In genomic region chr3:54955496-54955895, GRCh38 we compare ENCODE assay signal across 1 cellular context.
TF ChIP-seq lines count a peak whose summit lies in the region.

No MANE protein-coding gene starts in this region.

TF ChIP-seq in H1, 55 proteins besides CTCF, POLR2A, EP300 and RAD21:
- no peak for TF ChIP-seq ZNF274 (IDR thresholded peaks at IDR 0.05; ENCODE audit: borderline replicate concordance, extremely low read depth, low read length)
- TF ChIP-seq YY1 (IDR thresholded peaks at IDR 0.05; ENCODE audit: low read depth, low read length), result no peak
- TF ChIP-seq SUZ12 (IDR thresholded peaks at IDR 0.05; ENCODE audit: low read length), result no peak
- TF ChIP-seq GABPA (IDR thresholded peaks at IDR 0.05; ENCODE audit: borderline replicate concordance, insufficient read depth, low read length), result no peak
- no peak for TF ChIP-seq HDAC6 (IDR thresholded peaks at IDR 0.05; ENCODE audit: low read depth, low read length)
